In the genomic region with DNA sequence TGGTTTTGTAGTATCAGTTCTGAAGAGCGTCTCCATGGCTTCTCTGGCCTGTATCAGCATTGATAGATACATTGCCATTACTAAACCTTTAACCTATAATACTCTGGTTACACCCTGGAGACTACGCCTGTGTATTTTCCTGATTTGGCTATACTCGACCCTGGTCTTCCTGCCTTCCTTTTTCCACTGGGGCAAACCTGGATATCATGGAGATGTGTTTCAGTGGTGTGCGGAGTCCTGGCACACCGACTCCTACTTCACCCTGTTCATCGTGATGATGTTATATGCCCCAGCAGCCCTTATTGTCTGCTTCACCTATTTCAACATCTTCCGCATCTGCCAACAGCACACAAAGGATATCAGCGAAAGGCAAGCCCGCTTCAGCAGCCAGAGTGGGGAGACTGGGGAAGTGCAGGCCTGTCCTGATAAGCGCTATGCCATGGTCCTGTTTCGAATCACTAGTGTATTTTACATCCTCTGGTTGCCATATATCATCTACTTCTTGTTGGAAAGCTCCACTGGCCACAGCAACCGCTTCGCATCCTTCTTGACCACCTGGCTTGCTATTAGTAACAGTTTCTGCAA, we compare ENCODE assay signal across 21 cellular contexts. TPM values are rescaled to one million over a fixed set of nuclear protein-coding genes. Genes with fewer than 3 reads are reported as not detected.
DNase-seq lines count a peak whose midpoint lies in the region; ATAC-seq and TF ChIP-seq lines count a peak whose summit lies in the region.
"Had no signal": no experiment of that assay in that cellular context is flagged by ENCODE, and none has a peak within 500 bp of the region (broad histone marks: within the 10 kb centered on the region; RNA-seq: fewer than 3 reads in every experiment).

No MANE protein-coding gene starts in this region.

- no peaks in the 10 kb centered on the region for H3K79me2 ChIP-seq in trophoblast cell (ENCODE audit: control insufficient read depth, insufficient read depth, low read length, poor library complexity)

- no peak overlapping the region for H4K12ac ChIP-seq in trophoblast cell (ENCODE audit: low read depth, low read length)

- no peaks in the 10 kb centered on the region for H3K27me3 Mint-ChIP-seq in activated T-cell treated with anti-CD3 and anti-CD28 coated beads, Interleukin-2, amount 50 U/mL, for 24 hours
- H3K27me3 Mint-ChIP-seq: activated B cell treated with CpG ODN at 0.5 μM for 24 hours; activated naive CD8-positive, alpha-beta T cell treated with anti-CD3 and anti-CD28 coated beads for 36 hours; T-cell had no signal

- H3K23ac ChIP-seq in trophoblast cell (ENCODE audit: low read length) = no peak overlapping the region

- no peak overlapping the region for H2BK5ac ChIP-seq in trophoblast cell (ENCODE audit: low read depth, low read length, poor library complexity)

- ATAC-seq in heart left ventricle (peak in 2 of 4 donors; percentile 30 to 38), Right ventricle myocardium inferior (no peak), gastroesophageal sphincter (peak; percentile 34), GM18867 (IDR thresholded peaks at IDR 0.05; ENCODE audit: unreplicated experiment) (no peak)

- no peak overlapping the region for H4K91ac ChIP-seq in trophoblast cell (ENCODE audit: low read depth, low read length)

- no peak overlapping the region for H2BK12ac ChIP-seq in trophoblast cell (ENCODE audit: low read length)

- 78 to 85% (median 81%) methylated on average over 13 of the region's 13 CpGs for WGBS in heart left ventricle, 4 donors
- WGBS in gastroesophageal sphincter (ENCODE audit: low coverage in 1 of 2), 2 donors = 62 to 68% methylated on average over 5 to 12 of the region's 13 CpGs
- no CpG with 5 or more reads among the region's 13 CpGs for WGBS in trophoblast cell (ENCODE audit: extremely low coverage, insufficient coverage, insufficient read length)

- H3K4me2 ChIP-seq in trophoblast cell (ENCODE audit: low read length) = no peak overlapping the region
- H3K4me2 ChIP-seq: KMS-11 had no signal

- H3K27ac Mint-ChIP-seq in activated T-cell treated with anti-CD3 and anti-CD28 coated beads, Interleukin-2, amount 50 U/mL, for 24 hours = no peak overlapping the region
- H3K27ac Mint-ChIP-seq: activated B cell treated with CpG ODN at 0.5 μM for 24 hours; activated naive CD8-positive, alpha-beta T cell treated with anti-CD3 and anti-CD28 coated beads for 36 hours; activated T-helper 1 cell treated with anti-CD3 and anti-CD28 coated beads, Interleukin-12 subunit alpha, Interleukin-12 subunit beta, Interleukin-2, Interleukin-4 antibody, amounts not matched to agents 30 ng/mL and 10 ng/mL and 1 ng/mL, durations not matched to agents 14 hours and 24 hours and 36 hours; T-cell had no signal

- H3K9ac ChIP-seq in trophoblast cell (ENCODE audit: low read length) = peak overlapping the region; percentile 21
- H3K9ac ChIP-seq: KMS-11 had no signal

- no peak overlapping the region for H4K8ac ChIP-seq in trophoblast cell (ENCODE audit: low read depth, low read length)

- H3K9me3 ChIP-seq in heart left ventricle (no peaks in the 10 kb centered on the region), gastroesophageal sphincter (no peaks in the 10 kb centered on the region), trophoblast cell (ENCODE audit: insufficient read depth, low read depth, low read length) (no peaks in the 10 kb centered on the region), uterus (no peaks in the 10 kb centered on the region)
- H3K9me3 ChIP-seq: ovary, suprapubic skin had no signal

- H2AFZ ChIP-seq in trophoblast cell (ENCODE audit: insufficient read depth, low read length, poor library complexity) = no peak overlapping the region

- TF ChIP-seq POLR2A in heart left ventricle (IDR thresholded peaks at IDR 0.05) = no peak
- TF ChIP-seq POLR2A in gastroesophageal sphincter (IDR thresholded peaks at IDR 0.05) = no peak
- TF ChIP-seq POLR2A in uterus (IDR thresholded peaks at IDR 0.05) = no peak

- no peak overlapping the region for H2BK120ac ChIP-seq in trophoblast cell (ENCODE audit: insufficient read depth, low read length, poor library complexity)

- H2AK5ac ChIP-seq in trophoblast cell (ENCODE audit: low read length) = no peak overlapping the region

- H3K18ac ChIP-seq in trophoblast cell (ENCODE audit: low read length) = no peak overlapping the region

- peak overlapping the region in 9 of 12 donors; percentile 18 to 49 (median 38) for H3K4me3 ChIP-seq in heart left ventricle
- peak overlapping the region in 1 of 2 donors; percentile 35 for H3K4me3 ChIP-seq in gastroesophageal sphincter
- no peak overlapping the region for H3K4me3 ChIP-seq in trophoblast cell (ENCODE audit: low read depth, low read length)
- peak overlapping the region in 1 of 2 donors; percentile 3 for H3K4me3 ChIP-seq in uterus
- H3K4me3 ChIP-seq: suprapubic skin had no signal

- H3K4me1 Mint-ChIP-seq in activated T-cell treated with anti-CD3 and anti-CD28 coated beads, Interleukin-2, amount 50 U/mL, for 24 hours (ENCODE audit: low read depth) = peaks cover 5% of the 10 kb centered on the region

- no peaks in the 10 kb centered on the region for H3K79me1 ChIP-seq in trophoblast cell (ENCODE audit: low read length)

- H3K36me3 ChIP-seq in heart left ventricle = peaks cover 0 to 24% (median 3%) of the 10 kb centered on the region in 9 donors
- peaks cover 0 to 8% of the 10 kb centered on the region in 2 donors for H3K36me3 ChIP-seq in gastroesophageal sphincter
- peaks cover 6 to 14% of the 10 kb centered on the region in 2 experiments for H3K36me3 ChIP-seq in trophoblast cell (ENCODE audit: control insufficient read depth in 1 of 2, insufficient read depth in 2 of 2, low read length in 2 of 2)
- no peaks in the 10 kb centered on the region for H3K36me3 ChIP-seq in uterus
- H3K36me3 ChIP-seq: ovary had no signal

- intact Hi-C loops in heart left ventricle (cut with DNase I) = no loop called here
- intact Hi-C loops in Right ventricle myocardium inferior (cut with DNase I) = no loop called here
- intact Hi-C loops in uterus (cut with DNase I; ENCODE audit: low total_unique reads) = no loop called here

- peak overlapping the region in 5 of 12 donors; percentile 6 to 49 (median 26) for H3K27ac ChIP-seq in heart left ventricle
- peak overlapping the region in 3 of 4 donors; percentile 56 to 72 (median 69) for H3K27ac ChIP-seq in gastroesophageal sphincter
- H3K27ac ChIP-seq in trophoblast cell (ENCODE audit: low read depth, low read length) = no peak overlapping the region
- H3K27ac ChIP-seq in uterus = peak overlapping the region; percentile 43 to 72
- H3K27ac ChIP-seq: KMS-11, ovary, suprapubic skin had no signal

- H3K27me3 ChIP-seq in heart left ventricle (no peaks in the 10 kb centered on the region), gastroesophageal sphincter (no peaks in the 10 kb centered on the region), trophoblast cell (ENCODE audit: insufficient read depth, low read length) (no peaks in the 10 kb centered on the region), uterus (no peaks in the 10 kb centered on the region)
- H3K27me3 ChIP-seq: ovary, suprapubic skin had no signal

- no peaks in the 10 kb centered on the region for H3K9me3 Mint-ChIP-seq in activated T-cell treated with anti-CD3 and anti-CD28 coated beads, Interleukin-2, amount 50 U/mL, for 24 hours
- H3K9me3 Mint-ChIP-seq: activated B cell treated with CpG ODN at 0.5 μM for 24 hours; activated naive CD8-positive, alpha-beta T cell treated with anti-CD3 and anti-CD28 coated beads for 36 hours; activated T-helper 1 cell treated with anti-CD3 and anti-CD28 coated beads, Interleukin-12 subunit alpha, Interleukin-12 subunit beta, Interleukin-2, Interleukin-4 antibody, amounts not matched to agents 30 ng/mL and 10 ng/mL and 1 ng/mL, durations not matched to agents 14 hours and 24 hours and 36 hours; T-cell had no signal

- TF ChIP-seq CTCF in heart left ventricle (IDR thresholded peaks at IDR 0.05) (no peak), gastroesophageal sphincter (IDR thresholded peaks at IDR 0.05) (no peak), uterus (IDR thresholded peaks at IDR 0.05) (peak in 1 of 4 experiments; percentile 3)

- TF ChIP-seq EP300 in gastroesophageal sphincter (IDR thresholded peaks at IDR 0.05) = no peak

- DNase-seq in heart left ventricle = no peak
- DNase-seq in Right ventricle myocardium inferior (ENCODE audit: missing footprints) = no peak
- no peak for DNase-seq in trophoblast cell
- DNase-seq in uterus = peak in 1 of 2 donors; percentile 18
- no peak for DNase-seq in NCI-H2227 treated with DMSO at 0.1 percent for 48 hours (lab: John Stamatoyannopoulos, UW)
- no peak for DNase-seq in activated T-cell treated with anti-CD3 and anti-CD28 coated beads, Interleukin-2, amount 50 U/mL, for 24 hours
- DNase-seq: activated B cell treated with CpG ODN at 0.5 μM for 24 hours; activated naive CD8-positive, alpha-beta T cell treated with anti-CD3 and anti-CD28 coated beads for 36 hours; effector CD8-positive, alpha-beta T cell; left cardiac atrium; NCI-H524 treated with DMSO at 0.1 percent for 48 hours; small intestine; stimulated activated CD4-positive, alpha-beta T cell treated with anti-CD3 and anti-CD28 coated beads, Interleukin-4, amount 100 ng/mL, for 1 hour had no signal

- H3K4me1 ChIP-seq in heart left ventricle (peaks cover 0 to 35% (median 14%) of the 10 kb centered on the region in 12 donors), gastroesophageal sphincter (peaks cover 0 to 84% (median 14%) of the 10 kb centered on the region in 3 donors), trophoblast cell (ENCODE audit: control insufficient read depth in 1 of 2, insufficient read depth in 2 of 2, low read length in 2 of 2) (peaks cover 3 to 8% of the 10 kb centered on the region in 2 experiments), uterus (no peaks in the 10 kb centered on the region)

- H3K36me3 Mint-ChIP-seq in activated T-cell treated with anti-CD3 and anti-CD28 coated beads, Interleukin-2, amount 50 U/mL, for 24 hours (ENCODE audit: low read depth) = peaks cover 38% of the 10 kb centered on the region
- H3K36me3 Mint-ChIP-seq: activated naive CD8-positive, alpha-beta T cell treated with anti-CD3 and anti-CD28 coated beads for 36 hours had no signal

- no peak overlapping the region for H3K4me3 Mint-ChIP-seq in activated T-cell treated with anti-CD3 and anti-CD28 coated beads, Interleukin-2, amount 50 U/mL, for 24 hours
- H3K4me3 Mint-ChIP-seq: activated B cell treated with CpG ODN at 0.5 μM for 24 hours; activated naive CD8-positive, alpha-beta T cell treated with anti-CD3 and anti-CD28 coated beads for 36 hours; activated T-helper 1 cell treated with anti-CD3 and anti-CD28 coated beads, Interleukin-12 subunit alpha, Interleukin-12 subunit beta, Interleukin-2, Interleukin-4 antibody, amounts not matched to agents 30 ng/mL and 10 ng/mL and 1 ng/mL, durations not matched to agents 14 hours and 24 hours and 36 hours; T-cell had no signal

- no peak overlapping the region for H3K14ac ChIP-seq in trophoblast cell (ENCODE audit: low read length)

- no peak overlapping the region for H3K4ac ChIP-seq in trophoblast cell (ENCODE audit: low read depth, low read length)

RNA-seq across cellular contexts. Expression of a gene that starts 1.5 kb away (rescaled TPM):
- total RNA-seq in heart left ventricle = 1 to 10 TPM in 1 of 9 donors, under 1 TPM in 4, not detected in 4; 0.23 to 1.6 (median 0.34) TPM
- under 1 TPM in 1 of 2 donors, not detected in 1; 0.19 TPM for polyA plus RNA-seq in heart left ventricle
- total RNA-seq in Right ventricle myocardium inferior = 0.49 TPM
- total RNA-seq in gastroesophageal sphincter = 1 to 10 TPM in 3 of 4 donors, under 1 TPM in 1; 0.39 to 4.2 (median 3.2) TPM
- 0.04 TPM in 2 replicates for polyA plus RNA-seq in trophoblast cell (2013)
- 1 to 10 TPM in 3 of 4 donors, not detected in 1; 1.5 to 7.2 (median 4.3) TPM for total RNA-seq in uterus
- polyA plus RNA-seq: BJ had no signal
